ENCODE assay signal across 18 cellular contexts in the genomic region with DNA sequence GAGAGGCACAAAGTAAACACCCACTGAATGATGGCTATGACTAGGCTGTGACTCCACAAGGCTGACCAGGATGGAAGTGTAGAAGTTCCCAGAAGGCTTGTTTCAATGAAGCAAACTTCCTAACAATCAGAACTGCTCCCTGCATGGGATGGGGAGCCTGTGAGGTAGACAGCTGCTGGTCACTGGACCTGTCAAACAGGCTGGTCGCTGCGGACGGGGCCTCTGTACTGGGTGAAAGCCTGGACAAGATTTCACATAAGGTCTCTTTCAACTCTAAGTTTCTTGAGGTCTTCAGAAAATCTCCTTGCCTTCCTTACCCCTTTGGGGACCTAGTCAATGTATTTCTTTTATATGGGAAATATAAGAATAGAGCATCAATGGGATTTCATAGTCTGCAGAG.
"Had no signal": no experiment of that assay in that cellular context is flagged by ENCODE, and none has a peak within 500 bp of the region (broad histone marks: within the 10 kb centered on the region; RNA-seq: fewer than 3 reads in every experiment).

No MANE protein-coding gene starts in this region.

- H3K36me3 ChIP-seq: colonic mucosa, sigmoid colon, stomach, thoracic aorta, transverse colon had no signal

- ATAC-seq: left colon; naive thymus-derived CD4-positive, alpha-beta T cell; psoas muscle had no signal

- H3K27ac ChIP-seq: colonic mucosa, dorsolateral prefrontal cortex, hepatocyte, psoas muscle, sigmoid colon, skin epidermis, stomach, thoracic aorta, transverse colon had no signal

- H3K4me3 ChIP-seq: colonic mucosa, dorsolateral prefrontal cortex, hepatocyte, psoas muscle, sigmoid colon, skin epidermis, stomach, thoracic aorta, transverse colon had no signal

- H3K9me3 ChIP-seq: colonic mucosa, thoracic aorta had no signal

- H3K27me3 ChIP-seq: colonic mucosa, hepatocyte, sigmoid colon, transverse colon had no signal

- H3K4me1 ChIP-seq: colonic mucosa, psoas muscle, sigmoid colon, stomach had no signal

- DNase-seq: colonic mucosa; dorsolateral prefrontal cortex; effector memory CD4-positive, alpha-beta T cell; foreskin melanocyte; left colon; mammary epithelial cell; naive thymus-derived CD4-positive, alpha-beta T cell; nephron progenitor cell; psoas muscle; sigmoid colon; stimulated activated CD4-positive, alpha-beta T cell treated with anti-CD3 and anti-CD28 coated beads, Interleukin-12 subunit alpha, Interleukin-12 subunit beta, amount 100 ng/mL, for 4 hours; stimulated activated naive CD4-positive, alpha-beta T cell; stomach; substantia nigra; transverse colon had no signal
